Comparison of ENCODE assay signal across 8 cellular contexts in genomic region chr2:217785544-217786045, GRCh38.
A peak's percentile ranks its signal among the peaks of the same experiment; 100 is the strongest.
DNase-seq lines count a peak whose midpoint lies in the region; ATAC-seq and TF ChIP-seq lines count a peak whose summit lies in the region.

No MANE protein-coding gene starts in this region.

- POLR2A ChIA-PET in HEK293 (lab: Yijun Ruan, JAX) (no interaction called here), WTC11 (lab: Charles Lee) (interaction anchor here (0.5 kb wide), 2 partner anchors 63 to 358 kb away, joined by 3 read pairs; no protein-coding TSS in a partner anchor)

- DNase-seq in Daoy (ENCODE audit: low read depth) = peak; percentile 73
- peak; percentile 22 for DNase-seq in NCI-H2107 (lab: John Stamatoyannopoulos, UW)
- peak; percentile 87 for DNase-seq in WTC11 (ENCODE audit: low spot score)
- peak; percentile 72 to 77 for DNase-seq in cardiac fibroblast (ENCODE audit: low read depth in 2 of 2)
- peak; percentile 62 for DNase-seq in kidney glomerular epithelial cell (lab: John Stamatoyannopoulos, UW)
- DNase-seq in stimulated activated CD4-positive, alpha-beta T cell treated with anti-CD3 and anti-CD28 coated beads, Interleukin-1b, Interleukin-23, amount 100 ng/mL, for 48 hours = peak; percentile 71

- H3K4me1 ChIP-seq in HEK293 (ENCODE audit: control insufficient read depth, insufficient read depth, low read length) = no peaks in the 10 kb centered on the region

- peaks cover 21% of the 10 kb centered on the region for H3K9me3 Mint-ChIP-seq in WTC11

- peaks cover 16% of the 10 kb centered on the region for H3K36me3 Mint-ChIP-seq in WTC11

- H3K9me3 ChIP-seq in HEK293 (ENCODE audit: control insufficient read depth, insufficient read depth, low read depth, low read length) = no peaks in the 10 kb centered on the region

- ATAC-seq in WTC11 (peak; percentile 87), HG03097 (IDR thresholded peaks at IDR 0.05; ENCODE audit: low FRiP score, unreplicated experiment) (no peak)

- peaks cover 15% of the 10 kb centered on the region for H3K27me3 Mint-ChIP-seq in WTC11 (ENCODE audit: low read depth)

- TF ChIP-seq CTCF in HEK293 (tag by site-specific recombination; IDR thresholded peaks at IDR 0.05) = peak; percentile 89
- peak; percentile 97 for TF ChIP-seq CTCF in WTC11 (IDR thresholded peaks at IDR 0.05)
- TF ChIP-seq CTCF in cardiac fibroblast (IDR thresholded peaks at IDR 0.05; ENCODE audit: low read depth, low read length) = peak; percentile 95

- H3K4me3 Mint-ChIP-seq in WTC11 = no peak overlapping the region

- H3K27ac Mint-ChIP-seq in WTC11 = no peak overlapping the region

- H3K27ac ChIP-seq in HEK293 (ENCODE audit: extremely low read depth, low read depth, low read length) = no peak overlapping the region

- peaks cover 13% of the 10 kb centered on the region for H3K4me1 Mint-ChIP-seq in WTC11

- no peak overlapping the region for H3K4me3 ChIP-seq in HEK293 (ENCODE audit: low read depth, low read length)
- no peak overlapping the region for H3K4me3 ChIP-seq in cardiac fibroblast (replicated peaks in 1 of 2; ENCODE audit: low read depth in 2 of 2, low read length in 2 of 2)

- CTCF ChIA-PET in HEK293 (lab: Yijun Ruan, JAX) = interaction anchor here (0.6 to 10.3 kb wide), 54 partner anchors 8 to 1231 kb away, joined by 3 to 387 read pairs (median 4); partner anchors contain the start of gene RUFY4
- CTCF ChIA-PET in WTC11 (lab: Charles Lee) = interaction anchor here (0.6 to 8.5 kb wide), 78 partner anchors 8 to 1091 kb away, joined by 3 to 158 read pairs (median 5); partner anchors contain the start of gene RUFY4

- H3K36me3 ChIP-seq in HEK293 (ENCODE audit: control insufficient read depth in 2 of 2, insufficient read depth in 1 of 2, low read length in 2 of 2) = no peaks in the 10 kb centered on the region

TF ChIP-seq in HEK293, 187 proteins besides CTCF, POLR2A, EP300 and RAD21:
- TF ChIP-seq ZBTB49 (tag by site-specific recombination; IDR thresholded peaks at IDR 0.05; ENCODE audit: low read depth) (no peak), ZSCAN18 (tag by site-specific recombination; IDR thresholded peaks at IDR 0.05) (no peak), ZBTB48 (tag by site-specific recombination; IDR thresholded peaks at IDR 0.05) (peak; percentile 72; the same call in 1 of the 2 replicates), ZIC2 (tag by site-specific recombination; IDR thresholded peaks at IDR 0.05) (0 out of 2 replicates have a peak, but pooled peaks have one; percentile 7), ZBTB17 (tag by site-specific recombination; IDR thresholded peaks at IDR 0.05) (peak; percentile 55; the same call in 1 of the 2 replicates), ZNF654 (tag by site-specific recombination; IDR thresholded peaks at IDR 0.05; ENCODE audit: low read depth) (peak; percentile 98), KLF8 (tag by site-specific recombination; IDR thresholded peaks at IDR 0.05) (no peak), ZNF626 (tag by site-specific recombination; IDR thresholded peaks at IDR 0.05) (no peak), HOXD13 (CRISPR knock-in tag; IDR thresholded peaks at IDR 0.05; ENCODE audit: borderline replicate concordance) (no peak), ZNF350 (tag by site-specific recombination; IDR thresholded peaks at IDR 0.05) (no peak)

TF ChIP-seq in WTC11, 78 proteins besides CTCF, POLR2A, EP300 and RAD21:
- TF ChIP-seq E2F1 (CRISPR knock-in tag; IDR thresholded peaks at IDR 0.05) (no peak), FOXP4 (CRISPR knock-in tag; IDR thresholded peaks at IDR 0.05) (no peak), ZNF512 (CRISPR knock-in tag; IDR thresholded peaks at IDR 0.05; ENCODE audit: borderline replicate concordance) (no peak), NR3C1 (CRISPR knock-in tag; conservative IDR thresholded peaks at IDR 0.05; ENCODE audit: low read depth) (no peak), TCF7 (CRISPR knock-in tag; IDR thresholded peaks at IDR 0.05; ENCODE audit: low read depth) (no peak), ZNF138 (CRISPR knock-in tag; conservative IDR thresholded peaks at IDR 0.05) (no peak), FOXP1 (CRISPR knock-in tag; IDR thresholded peaks at IDR 0.05; ENCODE audit: borderline replicate concordance) (no peak), CREM (CRISPR knock-in tag; IDR thresholded peaks at IDR 0.05) (no peak), IRF2 (CRISPR knock-in tag; IDR thresholded peaks at IDR 0.05; ENCODE audit: borderline replicate concordance, low read depth) (no peak), FOXJ3 (CRISPR knock-in tag; IDR thresholded peaks at IDR 0.05; ENCODE audit: borderline replicate concordance) (no peak), NFYB (CRISPR knock-in tag; conservative IDR thresholded peaks at IDR 0.05; ENCODE audit: low read depth) (no peak), ETV6 (CRISPR knock-in tag; IDR thresholded peaks at IDR 0.05) (no peak), PREB (CRISPR knock-in tag; IDR thresholded peaks at IDR 0.05; ENCODE audit: borderline replicate concordance) (no peak)

Comparison
In these comparisons a context has a peak if more than half of its experiments do, and no peak if none do; other contexts are left out.
1. DNase-seq: peak in every context shown above with its lines; median percentile 87 in WTC11; 74 in cardiac fibroblast; 73 in Daoy; 71 in stimulated activated CD4-positive, alpha-beta T cell treated with anti-CD3 and anti-CD28 coated beads, Interleukin-1b, Interleukin-23, amount 100 ng/mL, for 48 hours; 62 in kidney glomerular epithelial cell; 22 in NCI-H2107.